Comparison of ENCODE assay signal across 8 cellular contexts in genomic region chr9:113578279-113578865, GRCh38.
A peak's percentile ranks its signal among the peaks of the same experiment; 100 is the strongest.
DNase-seq lines count a peak whose midpoint lies in the region; ATAC-seq and TF ChIP-seq lines count a peak whose summit lies in the region.

No MANE protein-coding gene starts in this region.

- in situ Hi-C loops in Caki2 (cut with HindIII; ENCODE audit: low pct_unique_long_range_greater_than_20kb, low sequenced_read_pairs) (no loop called here), GM13977 (cut with MboI; ENCODE audit: low pct_unique_long_range_greater_than_20kb, low sequenced_read_pairs, unreplicated experiment) (no loop called here)

- H3K9ac ChIP-seq in Loucy (ENCODE audit: low read depth, low read length, poor library complexity, severe bottlenecking), result peak overlapping the region; percentile 74

- peak overlapping the region; percentile 92 to 93 for H3K27ac Mint-ChIP-seq in natural killer cell

- H3F3A ChIP-seq in Loucy (ENCODE audit: low read depth), result peaks cover 13% of the 10 kb centered on the region

- peak overlapping the region; percentile 77 for H3K4me3 Mint-ChIP-seq in natural killer cell

- TF ChIP-seq CTCF in Loucy (conservative IDR thresholded peaks at IDR 0.05; ENCODE audit: low read length) (peak; percentile 47), choroid plexus epithelial cell (conservative IDR thresholded peaks at IDR 0.05; ENCODE audit: low read depth, low read length) (peak; percentile 15), natural killer cell (IDR thresholded peaks at IDR 0.05) (no peak), GM13977 (IDR thresholded peaks at IDR 0.05; ENCODE audit: extremely low read depth, insufficient read depth, missing control alignments) (no peak)

- DNase-seq in Caki2 (ENCODE audit: low read depth) (peak; percentile 33), choroid plexus epithelial cell (ENCODE audit: low read depth) (no peak), natural killer cell (no peak), epidermal melanocyte (ENCODE audit: insufficient read length, low spot score) (no peak), GM13977 (ENCODE audit: low spot score) (no peak)

- no peaks in the 10 kb centered on the region for H3K27me3 ChIP-seq in Loucy (ENCODE audit: insufficient read depth, low read length, poor library complexity, severe bottlenecking)

- H3K4me1 Mint-ChIP-seq in natural killer cell, result peaks cover 90 to 100% of the 10 kb centered on the region in 2 donors

- no peaks in the 10 kb centered on the region for H3K36me3 Mint-ChIP-seq in natural killer cell

- H3K4me1 ChIP-seq in Loucy (ENCODE audit: insufficient read depth, low read length, poor library complexity, severe bottlenecking), result peaks cover 60% of the 10 kb centered on the region

- H3K4me3 ChIP-seq in Loucy (ENCODE audit: low read length, poor library complexity, severe bottlenecking) (peak overlapping the region; percentile 65), choroid plexus epithelial cell (ENCODE audit: low read depth, low read length) (no peak overlapping the region)

- H3K79me2 ChIP-seq in Loucy (ENCODE audit: insufficient read depth, low read length), result peaks cover 8% of the 10 kb centered on the region; the same call in 1 of the 2 replicates

- no peak overlapping the region for H2AFZ ChIP-seq in Loucy (ENCODE audit: low read length)

- no peaks in the 10 kb centered on the region for H4K20me1 ChIP-seq in Loucy (ENCODE audit: insufficient read depth, low read length, poor library complexity, severe bottlenecking)

- H3K9me3 Mint-ChIP-seq in natural killer cell, result no peaks in the 10 kb centered on the region

- ATAC-seq in natural killer cell, result peak; percentile 3 to 5 (median 4)
- ATAC-seq in HG02610 (IDR thresholded peaks at IDR 0.05; ENCODE audit: unreplicated experiment), result no peak
- no peak for ATAC-seq in GM21737 (IDR thresholded peaks at IDR 0.05; ENCODE audit: unreplicated experiment)

- H3K27me3 Mint-ChIP-seq in natural killer cell (ENCODE audit: low read depth in 2 of 2), result no peaks in the 10 kb centered on the region

- intact Hi-C loops in natural killer cell (cut with micrococcal nuclease), result loop anchor here (2.0 to 10.0 kb wide), 3 partner anchors 132 to 806 kb away; partner anchors contain the start of genes AKNA, C9orf43 and POLE3

- H3K36me3 ChIP-seq in Loucy (ENCODE audit: insufficient read depth, low read length), result no peaks in the 10 kb centered on the region

- no peaks in the 10 kb centered on the region for H3K9me2 ChIP-seq in Loucy (replicated peaks; ENCODE audit: low read depth, low read length)

- no peaks in the 10 kb centered on the region for H3K9me3 ChIP-seq in Loucy (ENCODE audit: insufficient read depth, low read depth, low read length)

- H3K4me2 ChIP-seq in Loucy (ENCODE audit: low read depth, low read length, poor library complexity, severe bottlenecking), result peak overlapping the region; percentile 89

Comparison
In these comparisons a context has a peak if more than half of its experiments do, and no peak if none do; other contexts are left out.
1. CTCF ChIP-seq: peak in Loucy (single experiment) and choroid plexus epithelial cell (single experiment); none in natural killer cell (single experiment) and GM13977 (single experiment).
2. ATAC-seq: peak in natural killer cell (3 of 3); none in HG02610 (single experiment) and GM21737 (single experiment).